ENCODE assay signal across 19 cellular contexts in genomic region chr7:72997887-72998468, GRCh38. TPM values are rescaled to one million over a fixed set of nuclear protein-coding genes. Genes with fewer than 3 reads are reported as not detected.
"Had no signal": no experiment of that assay in that cellular context is flagged by ENCODE, and none has a peak within 500 bp of the region (broad histone marks: within the 10 kb centered on the region; RNA-seq: fewer than 3 reads in every experiment).

No MANE protein-coding gene starts in this region.

RNA-seq across cellular contexts. Expression of gene TRIM74, which starts 28.7 kb away (rescaled TPM):
- total RNA-seq: gastrocnemius medialis had no signal
- polyA plus RNA-seq: aorta had no signal

RNA-seq across cellular contexts. Expression of gene SPDYE8, which starts 31.6 kb away (rescaled TPM):
- total RNA-seq: activated CD4-positive, alpha-beta memory T cell treated with anti-CD3 and anti-CD28 coated beads for 36 hours; activated CD4-positive, alpha-beta T cell treated with anti-CD3 and anti-CD28 coated beads for 36 hours; activated CD4-positive, alpha-beta T cell treated with anti-CD3 and anti-CD28 coated beads, Interleukin-2, amount 10 ng/mL, durations not matched to agents 24 days and 14 days; activated CD8-positive, alpha-beta memory T cell treated with anti-CD3 and anti-CD28 coated beads for 36 hours; activated CD8-positive, alpha-beta memory T cell treated with anti-CD3 and anti-CD28 coated beads, Interleukin-2, amount 10 ng/mL, durations not matched to agents 7 days and 5 days; activated CD8-positive, alpha-beta T cell treated with anti-CD3 and anti-CD28 coated beads, Interleukin-2, amount 10 ng/mL, durations not matched to agents 7 days and 5 days; activated naive CD4-positive, alpha-beta T cell treated with anti-CD3 and anti-CD28 coated beads for 36 hours; activated naive CD8-positive, alpha-beta T cell treated with anti-CD3 and anti-CD28 coated beads for 36 hours; activated T-helper 1 cell treated with anti-CD3 and anti-CD28 coated beads, Interleukin-12 subunit alpha, Interleukin-12 subunit beta, Interleukin-2, Interleukin-4 antibody, amounts not matched to agents 30 ng/mL and 10 ng/mL and 1 ng/mL, durations not matched to agents 14 hours and 24 hours and 36 hours; activated T-helper 2 cell treated with anti-CD3 and anti-CD28 coated beads, Interferon-gamma antibody, Interleukin-2, Interleukin-4, amounts not matched to agents 10 μg/mL and 5 μg/mL and 100 μg/mL, durations not matched to agents 14 hours and 24 hours and 36 hours; adrenal gland; aorta; body of pancreas; chondrocyte; dermis blood vessel endothelial cell; esophagus muscularis mucosa; foreskin keratinocyte; gastrocnemius medialis; heart right ventricle had no signal
- polyA plus RNA-seq: adrenal gland, aorta, foreskin keratinocyte, heart right ventricle had no signal

RNA-seq across cellular contexts. Expression of gene SPDYE11, which starts 59.7 kb away (rescaled TPM):
- total RNA-seq: activated CD4-positive, alpha-beta memory T cell treated with anti-CD3 and anti-CD28 coated beads for 36 hours; activated CD4-positive, alpha-beta T cell treated with anti-CD3 and anti-CD28 coated beads for 36 hours; activated CD4-positive, alpha-beta T cell treated with anti-CD3 and anti-CD28 coated beads, Interleukin-2, amount 10 ng/mL, durations not matched to agents 24 days and 14 days; activated CD8-positive, alpha-beta memory T cell treated with anti-CD3 and anti-CD28 coated beads for 36 hours; activated CD8-positive, alpha-beta memory T cell treated with anti-CD3 and anti-CD28 coated beads, Interleukin-2, amount 10 ng/mL, durations not matched to agents 7 days and 5 days; activated CD8-positive, alpha-beta T cell treated with anti-CD3 and anti-CD28 coated beads, Interleukin-2, amount 10 ng/mL, durations not matched to agents 7 days and 5 days; activated naive CD4-positive, alpha-beta T cell treated with anti-CD3 and anti-CD28 coated beads for 36 hours; activated naive CD8-positive, alpha-beta T cell treated with anti-CD3 and anti-CD28 coated beads for 36 hours; activated T-helper 1 cell treated with anti-CD3 and anti-CD28 coated beads, Interleukin-12 subunit alpha, Interleukin-12 subunit beta, Interleukin-2, Interleukin-4 antibody, amounts not matched to agents 30 ng/mL and 10 ng/mL and 1 ng/mL, durations not matched to agents 14 hours and 24 hours and 36 hours; activated T-helper 2 cell treated with anti-CD3 and anti-CD28 coated beads, Interferon-gamma antibody, Interleukin-2, Interleukin-4, amounts not matched to agents 10 μg/mL and 5 μg/mL and 100 μg/mL, durations not matched to agents 14 hours and 24 hours and 36 hours; adrenal gland; aorta; body of pancreas; chondrocyte; dermis blood vessel endothelial cell; esophagus muscularis mucosa; foreskin keratinocyte; gastrocnemius medialis; heart right ventricle had no signal
- polyA plus RNA-seq: adrenal gland, aorta, foreskin keratinocyte, heart right ventricle had no signal
